1 cellular context compared by ENCODE assay signal in genomic region chr4:94564252-94564651, GRCh38.
TF ChIP-seq lines count a peak whose summit lies in the region.

No MANE protein-coding gene starts in this region.

TF ChIP-seq in HepG2, 621 proteins besides CTCF, POLR2A, EP300 and RAD21 (continued from another document and continues in another):
- TF ChIP-seq ARID5B (CRISPR knock-in tag; IDR thresholded peaks at IDR 0.05) (peak; percentile 98), DNMT3B (CRISPR knock-in tag; conservative IDR thresholded peaks at IDR 0.05) (no peak), GFI1 (CRISPR knock-in tag; IDR thresholded peaks at IDR 0.05; ENCODE audit: borderline replicate concordance) (peak; percentile 54), ZNF430 (CRISPR knock-in tag; IDR thresholded peaks at IDR 0.05) (no peak), PCBP2 (optimal IDR thresholded peaks at IDR 0.05; ENCODE audit: low read depth, low read length, poor library complexity, severe bottlenecking) (no peak), CBX5 (CRISPR knock-in tag; IDR thresholded peaks at IDR 0.05; ENCODE audit: borderline replicate concordance) (peak; percentile 50; the same call in 1 of the 2 replicates), KAT7 (CRISPR knock-in tag; IDR thresholded peaks at IDR 0.05; ENCODE audit: borderline replicate concordance) (no peak), PHF20 (CRISPR knock-in tag; IDR thresholded peaks at IDR 0.05) (no peak), MAFG (CRISPR knock-in tag; IDR thresholded peaks at IDR 0.05) (no peak), PCBP1 (IDR thresholded peaks at IDR 0.05; ENCODE audit: borderline replicate concordance, low read depth, low read length) (no peak), SP4 (CRISPR knock-in tag; IDR thresholded peaks at IDR 0.05) (no peak), ZNF451 (CRISPR knock-in tag; IDR thresholded peaks at IDR 0.05) (no peak), UBTF (CRISPR knock-in tag; IDR thresholded peaks at IDR 0.05) (no peak), HNF1A (IDR thresholded peaks at IDR 0.05; ENCODE audit: low read depth) (no peak), HNF1A (CRISPR knock-in tag; IDR thresholded peaks at IDR 0.05; ENCODE audit: borderline replicate concordance) (peak; percentile 68; the same call in 1 of the 2 replicates), AFF4 (CRISPR knock-in tag; IDR thresholded peaks at IDR 0.05) (no peak), KLF15 (CRISPR knock-in tag; IDR thresholded peaks at IDR 0.05; ENCODE audit: borderline replicate concordance) (no peak), EED (CRISPR knock-in tag; IDR thresholded peaks at IDR 0.05) (no peak), RXRB (CRISPR knock-in tag; IDR thresholded peaks at IDR 0.05; ENCODE audit: borderline replicate concordance) (peak; percentile 92), ZNF644 (CRISPR knock-in tag; IDR thresholded peaks at IDR 0.05; ENCODE audit: low read depth) (peak; percentile 92), SALL1 (CRISPR knock-in tag; IDR thresholded peaks at IDR 0.05) (peak; percentile 82), NFE2L1 (CRISPR knock-in tag; IDR thresholded peaks at IDR 0.05; ENCODE audit: borderline replicate concordance) (no peak), RAD51 (IDR thresholded peaks at IDR 0.05; ENCODE audit: borderline replicate concordance) (no peak), ZBTB20 (CRISPR knock-in tag; IDR thresholded peaks at IDR 0.05; ENCODE audit: borderline replicate concordance, low read depth) (no peak), ZNF496 (CRISPR knock-in tag; IDR thresholded peaks at IDR 0.05; ENCODE audit: insufficient replicate concordance) (no peak), NFKBIZ (CRISPR knock-in tag; IDR thresholded peaks at IDR 0.05) (0 out of 2 replicates have a peak, but pooled peaks have one; percentile 75), BRD4 (CRISPR knock-in tag; IDR thresholded peaks at IDR 0.05) (no peak), MEF2D (CRISPR knock-in tag; IDR thresholded peaks at IDR 0.05) (no peak; the same call in 1 of the 2 replicates), ZMAT5 (CRISPR knock-in tag; IDR thresholded peaks at IDR 0.05; ENCODE audit: borderline replicate concordance, low read depth) (no peak), TAF1 (CRISPR knock-in tag; IDR thresholded peaks at IDR 0.05) (no peak), GLI4 (CRISPR knock-in tag; IDR thresholded peaks at IDR 0.05; ENCODE audit: borderline replicate concordance) (no peak), FIP1L1 (IDR thresholded peaks at IDR 0.05; ENCODE audit: borderline replicate concordance, insufficient read depth, low read depth, low read length) (no peak), ZMYM4 (CRISPR knock-in tag; IDR thresholded peaks at IDR 0.05) (peak; percentile 95), ZNF260 (CRISPR knock-in tag; IDR thresholded peaks at IDR 0.05; ENCODE audit: borderline replicate concordance, low read depth) (peak; percentile 95; the same call in 1 of the 2 replicates), ZNF558 (CRISPR knock-in tag; IDR thresholded peaks at IDR 0.05; ENCODE audit: borderline replicate concordance) (no peak), NFE2 (CRISPR knock-in tag; IDR thresholded peaks at IDR 0.05) (no peak), ZNF724P (CRISPR knock-in tag; IDR thresholded peaks at IDR 0.05; ENCODE audit: borderline replicate concordance) (no peak), HOXA5 (CRISPR knock-in tag; IDR thresholded peaks at IDR 0.05) (no peak), TP53 (CRISPR knock-in tag; conservative IDR thresholded peaks at IDR 0.05) (no peak), ZNF18 (CRISPR knock-in tag; IDR thresholded peaks at IDR 0.05; ENCODE audit: insufficient replicate concordance) (no peak)
- TF ChIP-seq, protein P1, sequence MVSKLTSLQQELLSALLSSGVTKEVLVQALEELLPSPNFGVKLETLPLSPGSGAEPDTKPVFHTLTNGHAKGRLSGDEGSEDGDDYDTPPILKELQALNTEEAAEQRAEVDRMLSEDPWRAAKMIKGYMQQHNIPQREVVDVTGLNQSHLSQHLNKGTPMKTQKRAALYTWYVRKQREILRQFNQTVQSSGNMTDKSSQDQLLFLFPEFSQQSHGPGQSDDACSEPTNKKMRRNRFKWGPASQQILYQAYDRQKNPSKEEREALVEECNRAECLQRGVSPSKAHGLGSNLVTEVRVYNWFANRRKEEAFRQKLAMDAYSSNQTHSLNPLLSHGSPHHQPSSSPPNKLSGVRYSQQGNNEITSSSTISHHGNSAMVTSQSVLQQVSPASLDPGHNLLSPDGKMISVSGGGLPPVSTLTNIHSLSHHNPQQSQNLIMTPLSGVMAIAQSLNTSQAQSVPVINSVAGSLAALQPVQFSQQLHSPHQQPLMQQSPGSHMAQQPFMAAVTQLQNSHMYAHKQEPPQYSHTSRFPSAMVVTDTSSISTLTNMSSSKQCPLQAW (CRISPR knock-in tag; IDR thresholded peaks at IDR 0.05) = peak; percentile 89
- TF ChIP-seq, protein P2, sequence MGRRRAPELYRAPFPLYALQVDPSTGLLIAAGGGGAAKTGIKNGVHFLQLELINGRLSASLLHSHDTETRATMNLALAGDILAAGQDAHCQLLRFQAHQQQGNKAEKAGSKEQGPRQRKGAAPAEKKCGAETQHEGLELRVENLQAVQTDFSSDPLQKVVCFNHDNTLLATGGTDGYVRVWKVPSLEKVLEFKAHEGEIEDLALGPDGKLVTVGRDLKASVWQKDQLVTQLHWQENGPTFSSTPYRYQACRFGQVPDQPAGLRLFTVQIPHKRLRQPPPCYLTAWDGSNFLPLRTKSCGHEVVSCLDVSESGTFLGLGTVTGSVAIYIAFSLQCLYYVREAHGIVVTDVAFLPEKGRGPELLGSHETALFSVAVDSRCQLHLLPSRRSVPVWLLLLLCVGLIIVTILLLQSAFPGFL (CRISPR knock-in tag; IDR thresholded peaks at IDR 0.05) = no peak
- TF ChIP-seq, protein P3, sequence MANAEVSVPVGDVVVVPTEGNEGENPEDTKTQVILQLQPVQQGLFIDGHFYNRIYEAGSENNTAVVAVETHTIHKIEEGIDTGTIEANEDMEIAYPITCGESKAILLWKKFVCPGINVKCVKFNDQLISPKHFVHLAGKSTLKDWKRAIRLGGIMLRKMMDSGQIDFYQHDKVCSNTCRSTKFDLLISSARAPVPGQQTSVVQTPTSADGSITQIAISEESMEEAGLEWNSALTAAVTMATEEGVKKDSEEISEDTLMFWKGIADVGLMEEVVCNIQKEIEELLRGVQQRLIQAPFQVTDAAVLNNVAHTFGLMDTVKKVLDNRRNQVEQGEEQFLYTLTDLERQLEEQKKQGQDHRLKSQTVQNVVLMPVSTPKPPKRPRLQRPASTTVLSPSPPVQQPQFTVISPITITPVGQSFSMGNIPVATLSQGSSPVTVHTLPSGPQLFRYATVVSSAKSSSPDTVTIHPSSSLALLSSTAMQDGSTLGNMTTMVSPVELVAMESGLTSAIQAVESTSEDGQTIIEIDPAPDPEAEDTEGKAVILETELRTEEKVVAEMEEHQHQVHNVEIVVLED (CRISPR knock-in tag; IDR thresholded peaks at IDR 0.05; ENCODE audit: borderline replicate concordance) = no peak
